14 cellular contexts compared by ENCODE assay signal in genomic region chr3:71175722-71176365, GRCh38.
"Had no signal": no experiment of that assay in that cellular context is flagged by ENCODE, and none has a peak within 500 bp of the region (broad histone marks: within the 10 kb centered on the region; RNA-seq: fewer than 3 reads in every experiment).

No MANE protein-coding gene starts in this region.

- H3K27me3 ChIP-seq: foreskin keratinocyte, heart right ventricle, transverse colon had no signal

- H3K4me1 ChIP-seq: foreskin keratinocyte had no signal

- H3K4me1 Mint-ChIP-seq: activated naive CD4-positive, alpha-beta T cell treated with anti-CD3 and anti-CD28 coated beads, Interleukin-2, amount 10 ng/mL, durations not matched to agents 7 days and 5 days had no signal

- H3K27ac ChIP-seq: foreskin keratinocyte, heart right ventricle, transverse colon had no signal

- H3K27me3 Mint-ChIP-seq: activated naive CD4-positive, alpha-beta T cell treated with anti-CD3 and anti-CD28 coated beads, Interleukin-2, amount 10 ng/mL, durations not matched to agents 7 days and 5 days had no signal

- H3K27ac Mint-ChIP-seq: activated CD4-positive, alpha-beta T cell treated with anti-CD3 and anti-CD28 coated beads, Interleukin-2, amount 10 ng/mL, durations not matched to agents 24 days and 14 days; activated naive CD4-positive, alpha-beta T cell treated with anti-CD3 and anti-CD28 coated beads, Interleukin-2, amount 10 ng/mL, durations not matched to agents 7 days and 5 days; nephron progenitor cell had no signal

- H3K4me3 ChIP-seq: heart right ventricle, transverse colon had no signal

- H3K36me3 ChIP-seq: heart right ventricle, transverse colon had no signal

- H3K9me3 Mint-ChIP-seq: activated CD4-positive, alpha-beta T cell treated with anti-CD3 and anti-CD28 coated beads, Interleukin-2, amount 10 ng/mL, durations not matched to agents 24 days and 14 days; activated naive CD4-positive, alpha-beta T cell treated with anti-CD3 and anti-CD28 coated beads, Interleukin-2, amount 10 ng/mL, durations not matched to agents 7 days and 5 days had no signal

- DNase-seq: activated CD4-positive, alpha-beta T cell treated with anti-CD3 and anti-CD28 coated beads, Interleukin-2, amount 10 ng/mL, durations not matched to agents 24 days and 14 days; activated naive CD4-positive, alpha-beta T cell treated with anti-CD3 and anti-CD28 coated beads, Interleukin-2, amount 10 ng/mL, durations not matched to agents 7 days and 5 days; foreskin keratinocyte; heart right ventricle; islet precursor cell; mammary epithelial cell; nephron progenitor cell; stimulated activated CD4-positive, alpha-beta T cell treated with anti-CD3 and anti-CD28 coated beads, Interleukin-15, amount 100 ng/mL, for 24 hours; stimulated activated CD4-positive, alpha-beta T cell treated with anti-CD3 and anti-CD28 coated beads, Interleukin-4, amount 100 ng/mL, for 4 hours; T-helper 9 cell; transverse colon had no signal

- FAIRE-seq: bronchial epithelial cell, endothelial cell of umbilical vein had no signal

- H3K9me3 ChIP-seq: heart right ventricle, transverse colon had no signal

- ATAC-seq: foreskin keratinocyte, heart right ventricle, left lobe of liver had no signal

- H3K4me3 Mint-ChIP-seq: activated CD4-positive, alpha-beta T cell treated with anti-CD3 and anti-CD28 coated beads, Interleukin-2, amount 10 ng/mL, durations not matched to agents 24 days and 14 days; activated naive CD4-positive, alpha-beta T cell treated with anti-CD3 and anti-CD28 coated beads, Interleukin-2, amount 10 ng/mL, durations not matched to agents 7 days and 5 days; nephron progenitor cell had no signal
